In the genomic region with DNA sequence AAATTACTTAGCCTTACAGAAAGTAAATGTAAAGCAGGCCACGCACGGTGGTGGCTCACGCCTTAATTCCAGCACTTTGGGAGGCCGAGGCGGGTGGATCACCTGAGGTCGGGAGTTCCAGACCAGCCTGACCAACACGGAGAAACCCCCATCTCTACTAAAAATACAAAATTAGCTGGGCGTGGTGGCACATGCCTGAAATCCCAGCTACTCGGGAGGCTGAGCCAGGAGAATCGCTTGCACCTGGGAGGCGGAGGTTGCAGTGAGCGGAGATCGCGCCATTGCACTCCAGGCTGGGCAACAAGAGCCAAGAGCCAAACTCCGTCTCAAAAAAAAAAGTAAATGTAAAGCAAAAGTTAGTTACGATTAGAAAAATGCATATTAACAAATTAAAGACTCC, we compare ENCODE assay signal across 10 cellular contexts. TPM values are rescaled to one million over a fixed set of nuclear protein-coding genes. Genes with fewer than 3 reads are reported as not detected.
DNase-seq lines count a peak whose midpoint lies in the region; ATAC-seq and TF ChIP-seq lines count a peak whose summit lies in the region.
"Not testable (repeated sequence)": the region's sequence is repeated elsewhere in the genome, so short reads cannot be mapped to it uniquely, and the experiment has no call there.
"Had no signal": no experiment of that assay in that cellular context is flagged by ENCODE, and none has a peak within 500 bp of the region (broad histone marks: within the 10 kb centered on the region; RNA-seq: fewer than 3 reads in every experiment).

No MANE protein-coding gene starts in this region.

- not testable (repeated sequence) for H3K36me3 ChIP-seq in mammary epithelial cell (ENCODE audit: insufficient read depth, low read length); mesendoderm (ENCODE audit: control insufficient read depth, insufficient read depth, low read length); psoas muscle (ENCODE audit: insufficient read depth in 1 of 2, low read depth in 1 of 2)

- peak overlapping the region; percentile 79 for H3K4me2 ChIP-seq in mammary epithelial cell (ENCODE audit: insufficient read depth, low read depth, low read length)
- H3K4me2 ChIP-seq in mesendoderm (ENCODE audit: low read length): peak overlapping the region; percentile 89

- CTCF ChIA-PET in Calu3 (lab: Charles Lee): interaction anchor here (0.7 to 1.1 kb wide), 2 partner anchors 8 to 76 kb away, joined by 3 read pairs; no protein-coding TSS in a partner anchor
- CTCF ChIA-PET in activated CD8-positive, alpha-beta T cell treated with anti-CD3 and anti-CD28 coated beads for 36 hours (lab: Charles Lee): interaction anchor here (0.6 to 1.5 kb wide), 5 partner anchors 9 to 197 kb away, joined by 3 to 8 read pairs (median 4); a partner anchor contains a TSS
- CTCF ChIA-PET in mammary epithelial cell (lab: Charles Lee; ENCODE audit: low non-redundant PET): not testable (repeated sequence)

- TF ChIP-seq POLR2A in NB4 (IDR thresholded peaks at IDR 0.05; ENCODE audit: extremely low read depth, insufficient read length): not testable (repeated sequence)

- H3K4me3 Mint-ChIP-seq in Calu3 (ENCODE audit: low read depth, unreplicated experiment): peak overlapping the region; percentile 81
- peak overlapping the region; percentile 84 for H3K4me3 Mint-ChIP-seq in activated CD8-positive, alpha-beta T cell treated with anti-CD3 and anti-CD28 coated beads for 36 hours
- H3K4me3 Mint-ChIP-seq in type B pancreatic cell: peak overlapping the region; percentile 94

- POLR2A ChIA-PET in activated CD8-positive, alpha-beta T cell treated with anti-CD3 and anti-CD28 coated beads for 36 hours (lab: Charles Lee): interaction anchor here (0.6 to 1.3 kb wide), 6 partner anchors 9 to 343 kb away, joined by 3 to 5 read pairs (median 4); no protein-coding TSS in a partner anchor

- not testable (repeated sequence) for H3K9me3 Mint-ChIP-seq in Calu3 (ENCODE audit: low read depth, unreplicated experiment); activated CD8-positive, alpha-beta T cell treated with anti-CD3 and anti-CD28 coated beads for 36 hours; type B pancreatic cell

- H3K4me1 ChIP-seq in mammary epithelial cell (ENCODE audit: insufficient read depth, low read length): peaks cover 14% of the 10 kb centered on the region
- not testable (repeated sequence) for H3K4me1 ChIP-seq in mesendoderm (ENCODE audit: control insufficient read depth, low read depth, low read length); psoas muscle

- not testable (repeated sequence) for H2AK5ac ChIP-seq in mesendoderm (ENCODE audit: low read length)

- H3K27ac ChIP-seq in mammary epithelial cell (ENCODE audit: insufficient read depth, low read depth, low read length) (peak overlapping the region; percentile 83), psoas muscle (peak overlapping the region; percentile 88)
- not testable (repeated sequence) for H3K27ac ChIP-seq in mesendoderm (ENCODE audit: low read depth, low read length)

- H3K23ac ChIP-seq in mesendoderm (ENCODE audit: low read length): not testable (repeated sequence)

- TF ChIP-seq CTCF in Calu3 (IDR thresholded peaks at IDR 0.05; ENCODE audit: unreplicated experiment); NB4 (IDR thresholded peaks at IDR 0.05; ENCODE audit: low read depth, low read length); activated CD8-positive, alpha-beta T cell treated with anti-CD3 and anti-CD28 coated beads for 36 hours (IDR thresholded peaks at IDR 0.05); mammary epithelial cell (conservative IDR thresholded peaks at IDR 0.05 in 1 of 2, IDR thresholded peaks at IDR 0.05 in 1 of 2; ENCODE audit: extremely low read depth in 1 of 2, insufficient read depth in 1 of 2, low read depth in 1 of 2, low read length in 2 of 2); fibroblast of the aortic adventitia (IDR thresholded peaks at IDR 0.05; ENCODE audit: insufficient read depth, low read length); psoas muscle (IDR thresholded peaks at IDR 0.05); type B pancreatic cell (conservative IDR thresholded peaks at IDR 0.05): not testable (repeated sequence)

- peak overlapping the region; percentile 94 for H3K27ac Mint-ChIP-seq in Calu3 (ENCODE audit: unreplicated experiment)
- H3K27ac Mint-ChIP-seq in activated CD8-positive, alpha-beta T cell treated with anti-CD3 and anti-CD28 coated beads for 36 hours: peak overlapping the region; percentile 95
- peak overlapping the region; percentile 93 for H3K27ac Mint-ChIP-seq in type B pancreatic cell

- peaks cover 20% of the 10 kb centered on the region for H3K36me3 Mint-ChIP-seq in Calu3 (ENCODE audit: insufficient read depth, unreplicated experiment)
- not testable (repeated sequence) for H3K36me3 Mint-ChIP-seq in activated CD8-positive, alpha-beta T cell treated with anti-CD3 and anti-CD28 coated beads for 36 hours (ENCODE audit: low read depth); type B pancreatic cell

- H3K4me3 ChIP-seq in NB4 (ENCODE audit: low read depth, low read length): peak overlapping the region; percentile 69
- H3K4me3 ChIP-seq in mammary epithelial cell (replicated peaks in 1 of 3; ENCODE audit: insufficient read depth in 1 of 3, low read depth in 2 of 3, low read length in 3 of 3): peak overlapping the region; percentile 50 to 56 (median 51)
- H3K4me3 ChIP-seq in fibroblast of the aortic adventitia (ENCODE audit: low read depth, low read length): peak overlapping the region; percentile 79
- H3K4me3 ChIP-seq in mesendoderm (ENCODE audit: low read length): not testable (repeated sequence)
- H3K4me3 ChIP-seq in psoas muscle: peak overlapping the region; percentile 58

- intact Hi-C loops in Calu3 (cut with micrococcal nuclease; ENCODE audit: unreplicated experiment); activated CD8-positive, alpha-beta T cell treated with anti-CD3 and anti-CD28 coated beads for 36 hours (cut with micrococcal nuclease); mammary epithelial cell (cut with micrococcal nuclease); psoas muscle (cut with DNase I): not testable (repeated sequence)

- 38% methylated on average over 16 of the region's 16 CpGs for WGBS in mammary epithelial cell (ENCODE audit: low coverage, missing lambda C conversion rate)
- WGBS in mesendoderm (ENCODE audit: extremely low coverage, insufficient coverage, low lambda C conversion rate): no CpG with 5 or more reads among the region's 16 CpGs
- 72 to 75% (median 74%) methylated on average over 16 of the region's 16 CpGs for WGBS in psoas muscle, 3 donors

- not testable (repeated sequence) for H4K5ac ChIP-seq in mesendoderm (ENCODE audit: low read length)

- H3K4ac ChIP-seq in mesendoderm (ENCODE audit: low read depth, low read length): not testable (repeated sequence)

- ATAC-seq in activated CD8-positive, alpha-beta T cell treated with anti-CD3 and anti-CD28 coated beads for 36 hours; psoas muscle: not testable (repeated sequence)

- H2BK120ac ChIP-seq in mesendoderm (ENCODE audit: low read depth, low read length): not testable (repeated sequence)

- H3K9ac ChIP-seq in mammary epithelial cell (ENCODE audit: insufficient read depth, low read length) (peak overlapping the region; percentile 72), mesendoderm (ENCODE audit: low read length) (peak overlapping the region; percentile 99)

- peak overlapping the region; percentile 90 for H2AFZ ChIP-seq in mammary epithelial cell (ENCODE audit: low read depth, low read length)

- BruUV-seq in Calu3 (replicated peaks; lab: Mats Ljungman, UMichigan); mammary epithelial cell (replicated peaks; lab: Mats Ljungman, UMichigan): not testable (repeated sequence)

- H4K8ac ChIP-seq in mesendoderm (ENCODE audit: low read depth, low read length): not testable (repeated sequence)

- DNase-seq in Calu3; NB4 (ENCODE audit: low read depth); activated CD8-positive, alpha-beta T cell treated with anti-CD3 and anti-CD28 coated beads for 36 hours; mammary epithelial cell; fibroblast of the aortic adventitia (ENCODE audit: low read depth); mesendoderm; psoas muscle; type B pancreatic cell (ENCODE audit: extremely low spot score, unreplicated experiment): not testable (repeated sequence)

- not testable (repeated sequence) for H2BK5ac ChIP-seq in mesendoderm (ENCODE audit: low read length)

- H3K18ac ChIP-seq in mesendoderm (ENCODE audit: low read length): not testable (repeated sequence)

- in situ Hi-C loops in mammary epithelial cell (cut with MboI; ENCODE audit: low sequenced_read_pairs in 2 of 2): loop anchor here (5.0 to 10.0 kb wide), 3 partner anchors 162 to 194 kb away; a partner anchor contains a TSS

- peak overlapping the region; percentile 100 for H3K56ac ChIP-seq in mesendoderm (ENCODE audit: low read length)

- dilution Hi-C loops in mammary epithelial cell (cut with HindIII; ENCODE audit: low sequenced_read_pairs): loop anchor here (25.0 kb wide), 1 partner anchor 177 kb away; a partner anchor contains a TSS

- not testable (repeated sequence) for H3K79me1 ChIP-seq in mesendoderm (ENCODE audit: low read length)

- not testable (repeated sequence) for H3K27me3 Mint-ChIP-seq in Calu3 (ENCODE audit: unreplicated experiment); activated CD8-positive, alpha-beta T cell treated with anti-CD3 and anti-CD28 coated beads for 36 hours; type B pancreatic cell

- H3K79me2 ChIP-seq in mammary epithelial cell (ENCODE audit: insufficient read depth, low read length); mesendoderm (ENCODE audit: control insufficient read depth, insufficient read depth, low read length): not testable (repeated sequence)

- H2BK15ac ChIP-seq in mesendoderm (replicated peaks; ENCODE audit: low read depth): not testable (repeated sequence)

- peaks cover 10% of the 10 kb centered on the region for H3K4me1 Mint-ChIP-seq in Calu3 (ENCODE audit: low read depth, unreplicated experiment)
- peaks cover 40% of the 10 kb centered on the region for H3K4me1 Mint-ChIP-seq in activated CD8-positive, alpha-beta T cell treated with anti-CD3 and anti-CD28 coated beads for 36 hours (ENCODE audit: low read depth)
- not testable (repeated sequence) for H3K4me1 Mint-ChIP-seq in type B pancreatic cell (ENCODE audit: unreplicated experiment)

- not testable (repeated sequence) for H3K9me3 ChIP-seq in mammary epithelial cell (replicated peaks; ENCODE audit: insufficient read depth, low read length); psoas muscle

- H3K27me3 ChIP-seq in mammary epithelial cell (ENCODE audit: insufficient read depth, low read length); mesendoderm (ENCODE audit: insufficient read depth, low read length, poor library complexity); psoas muscle (ENCODE audit: insufficient read depth in 3 of 3, low read length in 2 of 3): not testable (repeated sequence)

- H4K20me1 ChIP-seq in mammary epithelial cell (ENCODE audit: insufficient read depth, low read length): not testable (repeated sequence)

RNA-seq across cellular contexts. Expression of a gene that starts 21.5 kb away (rescaled TPM):
- not detected in 2 replicates for total RNA-seq in Calu3 (2022)
- not detected for total RNA-seq in activated CD8-positive, alpha-beta T cell treated with anti-CD3 and anti-CD28 coated beads for 36 hours
- total RNA-seq in mammary epithelial cell: not detected
- polyA plus RNA-seq in mammary epithelial cell: not detected
- not detected for polyA minus RNA-seq in mammary epithelial cell
- not detected in 2 replicates for total RNA-seq in fibroblast of the aortic adventitia (ENCODE audit: low replicate concordance)
- polyA plus RNA-seq in mesendoderm (2013, experiment 1 of 2): not detected
- polyA plus RNA-seq in mesendoderm (2013, experiment 2 of 2): not detected
- total RNA-seq in psoas muscle: not detected
- polyA plus RNA-seq in psoas muscle: under 1 TPM in 1 of 3 donors, not detected in 2; 0.16 TPM
- total RNA-seq in type B pancreatic cell (ENCODE audit: low replicate concordance): 0.76 and 13.5 TPM in 2 replicates
- total RNA-seq: HT-29, left ventricle myocardium superior had no signal
